Comparison of ENCODE assay signal across 25 cellular contexts in genomic region chr16:77093999-77094398, GRCh38.
"Had no signal": no experiment of that assay in that cellular context is flagged by ENCODE, and none has a peak within 500 bp of the region (broad histone marks: within the 10 kb centered on the region; RNA-seq: fewer than 3 reads in every experiment).

No MANE protein-coding gene starts in this region.

- H3K4me1 ChIP-seq: esophagus muscularis mucosa, foreskin keratinocyte, gastroesophageal sphincter, left ventricle myocardium inferior, lower lobe of right lung had no signal

- H3K4me2 ChIP-seq: hepatocyte had no signal

- H2AFZ ChIP-seq: hepatocyte had no signal

- H3K79me2 ChIP-seq: hepatocyte had no signal

- H3K36me3 ChIP-seq: esophagus muscularis mucosa, gastroesophageal sphincter, left ventricle myocardium inferior, lower lobe of right lung had no signal

- H3K27ac ChIP-seq: coronary artery, dorsolateral prefrontal cortex, esophagus muscularis mucosa, foreskin keratinocyte, gastroesophageal sphincter, hepatocyte, left ventricle myocardium inferior, lower lobe of right lung had no signal

- H3K27me3 ChIP-seq: dorsolateral prefrontal cortex, esophagus muscularis mucosa, foreskin keratinocyte, gastroesophageal sphincter, hepatocyte had no signal

- DNase-seq: dermis blood vessel endothelial cell; dorsolateral prefrontal cortex; effector CD4-positive, alpha-beta T cell; effector memory CD4-positive, alpha-beta T cell; foreskin keratinocyte; head of caudate nucleus; hypothalamus; immature natural killer cell; islet precursor cell; kidney; kidney glomerular epithelial cell; left colon; left ventricle myocardium inferior; lower lobe of right lung; mesenchymal stem cell; midbrain; naive thymus-derived CD4-positive, alpha-beta T cell had no signal

- H3K4me3 ChIP-seq: coronary artery, dorsolateral prefrontal cortex, esophagus muscularis mucosa, gastroesophageal sphincter, hepatocyte, left ventricle myocardium inferior, lower lobe of right lung had no signal

- FAIRE-seq: colon, endothelial cell of umbilical vein, frontal cortex, kidney had no signal

- ATAC-seq: foreskin keratinocyte; gastroesophageal sphincter; left colon; left lobe of liver; lower lobe of right lung; naive thymus-derived CD4-positive, alpha-beta T cell had no signal

- H3K9me3 ChIP-seq: esophagus muscularis mucosa, gastroesophageal sphincter, left ventricle myocardium inferior, lower lobe of right lung had no signal
